Comparison of ENCODE assay signal across 8 cellular contexts in the genomic region with DNA sequence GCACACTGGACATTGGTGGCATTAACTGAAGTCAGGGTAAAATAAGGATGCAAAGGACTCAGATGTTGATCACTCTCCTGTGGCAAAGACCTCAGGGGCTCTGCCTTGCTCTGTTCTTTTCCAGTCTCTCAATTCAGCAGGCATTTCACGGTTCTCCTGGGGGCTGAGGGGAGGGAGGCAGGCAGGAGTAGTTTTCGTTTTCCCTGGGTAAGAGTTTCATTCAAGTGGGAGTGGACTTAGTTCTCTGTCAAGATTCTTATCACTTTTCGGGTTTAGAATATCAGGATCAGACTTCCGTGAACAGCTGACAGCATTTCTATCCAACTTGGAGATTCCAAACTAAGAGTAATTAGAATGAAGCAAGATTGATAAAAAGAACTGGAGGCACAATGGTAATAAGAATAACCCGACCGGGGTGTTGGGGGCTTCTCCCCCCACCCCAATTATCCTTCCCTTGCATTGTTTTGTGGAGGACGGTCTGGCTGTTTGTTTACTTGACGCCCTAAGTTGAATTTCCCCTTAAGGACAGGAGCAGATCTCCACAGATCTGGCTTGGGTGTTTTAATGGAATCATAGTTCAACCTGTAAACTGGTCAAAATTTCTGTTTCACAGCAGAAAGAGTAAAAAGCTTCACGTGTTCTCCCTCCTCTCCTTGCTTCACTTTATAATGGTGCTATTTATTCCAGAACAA. TPM values are rescaled to one million over a fixed set of nuclear protein-coding genes. Genes with fewer than 3 reads are reported as not detected.
A peak's percentile ranks its signal among the peaks of the same experiment; 100 is the strongest.
DNase-seq lines count a peak whose midpoint lies in the region; ATAC-seq and TF ChIP-seq lines count a peak whose summit lies in the region.

No MANE protein-coding gene starts in this region.

- peak overlapping the region; percentile 95 for H3K4me2 ChIP-seq in KMS-11

- TF ChIP-seq CTCF in CD8-positive, alpha-beta T cell (IDR thresholded peaks at IDR 0.05) = no peak
- TF ChIP-seq CTCF in KMS-11 (conservative IDR thresholded peaks at IDR 0.05; ENCODE audit: low read depth, low read length) (no peak), osteocyte (IDR thresholded peaks at IDR 0.05) (no peak), omental fat pad (IDR thresholded peaks at IDR 0.05) (no peak)

- H4K20me1 ChIP-seq in KMS-11 (ENCODE audit: insufficient read depth) = no peaks in the 10 kb centered on the region

- peaks cover 64% of the 10 kb centered on the region for H3K27me3 Mint-ChIP-seq in CD8-positive, alpha-beta T cell (ENCODE audit: low read depth)
- H3K27me3 Mint-ChIP-seq in dendritic cell treated with granulocyte-macrophage colony-stimulating factor and Interleukin-4, amounts not matched to agents 40 ng/mL and 50 ng/mL, for 4 days = peaks cover 77% of the 10 kb centered on the region
- H3K27me3 Mint-ChIP-seq in osteocyte (ENCODE audit: unreplicated experiment) = peaks cover 66% of the 10 kb centered on the region

- peaks cover 54% of the 10 kb centered on the region for H3K27me3 ChIP-seq in CD8-positive, alpha-beta T cell (ENCODE audit: insufficient read depth, low read length)
- peaks cover 31% of the 10 kb centered on the region for H3K27me3 ChIP-seq in KMS-11 (ENCODE audit: insufficient read depth, low read depth)

- no peak overlapping the region for H3K27ac ChIP-seq in CD8-positive, alpha-beta T cell (ENCODE audit: low read depth, low read length)
- no peak overlapping the region for H3K27ac ChIP-seq in KMS-11

- no peak overlapping the region for H3K9ac ChIP-seq in KMS-11

- DNase-seq in CD8-positive, alpha-beta T cell = no peak
- DNase-seq in osteocyte (ENCODE audit: extremely low spot score, unreplicated experiment) (no peak), omental fat pad (ENCODE audit: low spot score) (no peak), cerebellar nuclear complex (lab: John Stamatoyannopoulos, UW) (no peak), SHP77 treated with DMSO at 0.1 percent for 48 hours (lab: John Stamatoyannopoulos, UW) (no peak)

- CTCF ChIA-PET in CD8-positive, alpha-beta T cell (lab: Charles Lee) = no interaction called here

- POLR2A ChIA-PET in CD8-positive, alpha-beta T cell (lab: Charles Lee) = no interaction called here

- H3K4me3 ChIP-seq in CD8-positive, alpha-beta T cell (ENCODE audit: low read depth, low read length) = peak overlapping the region; percentile 75
- H3K4me3 ChIP-seq in KMS-11 (IDR thresholded peaks at IDR 0.05; ENCODE audit: insufficient read depth, low read depth, low read length) = no peak overlapping the region

- intact Hi-C loops in CD8-positive, alpha-beta T cell (cut with DNase I, micrococcal nuclease) = loop anchor here (2.0 to 10.0 kb wide), 3 partner anchors 39 to 571 kb away; a partner anchor contains a TSS
- intact Hi-C loops in dendritic cell treated with granulocyte-macrophage colony-stimulating factor and Interleukin-4, amounts not matched to agents 40 ng/mL and 50 ng/mL, for 4 days (cut with micrococcal nuclease) = no loop called here

- peak overlapping the region; percentile 78 for H2AFZ ChIP-seq in KMS-11 (ENCODE audit: low read depth)

- no peak overlapping the region for H3K27ac Mint-ChIP-seq in CD8-positive, alpha-beta T cell
- peak overlapping the region; percentile 96 for H3K27ac Mint-ChIP-seq in dendritic cell treated with granulocyte-macrophage colony-stimulating factor and Interleukin-4, amounts not matched to agents 40 ng/mL and 50 ng/mL, for 4 days
- peak overlapping the region; percentile 43 for H3K27ac Mint-ChIP-seq in osteocyte (ENCODE audit: unreplicated experiment)

- no peaks in the 10 kb centered on the region for H3K36me3 ChIP-seq in CD8-positive, alpha-beta T cell (ENCODE audit: insufficient read depth, low read length)
- H3K36me3 ChIP-seq in KMS-11 (ENCODE audit: insufficient read depth) = no peaks in the 10 kb centered on the region

- peak overlapping the region; percentile 94 for H3K4me3 Mint-ChIP-seq in CD8-positive, alpha-beta T cell
- H3K4me3 Mint-ChIP-seq in dendritic cell treated with granulocyte-macrophage colony-stimulating factor and Interleukin-4, amounts not matched to agents 40 ng/mL and 50 ng/mL, for 4 days = peak overlapping the region; percentile 91
- H3K4me3 Mint-ChIP-seq in osteocyte (ENCODE audit: unreplicated experiment) = peak overlapping the region; percentile 84

- H3K4me1 ChIP-seq in CD8-positive, alpha-beta T cell (ENCODE audit: insufficient read depth, low read length) = peaks cover 25% of the 10 kb centered on the region
- peaks cover 28% of the 10 kb centered on the region for H3K4me1 ChIP-seq in KMS-11 (ENCODE audit: low read depth, poor library complexity, severe bottlenecking)

- no peaks in the 10 kb centered on the region for H3K9me3 ChIP-seq in CD8-positive, alpha-beta T cell (ENCODE audit: low read length)

- peaks cover 1% of the 10 kb centered on the region; the same call in 1 of the 2 replicates for H3K79me2 ChIP-seq in KMS-11 (ENCODE audit: insufficient read depth, low read depth)

- ATAC-seq in CD8-positive, alpha-beta T cell = no peak
- ATAC-seq in omental fat pad (ENCODE audit: low FRiP score) (no peak), GM18907 (IDR thresholded peaks at IDR 0.05; ENCODE audit: unreplicated experiment) (no peak)

- peaks cover 22% of the 10 kb centered on the region for H3K4me1 Mint-ChIP-seq in CD8-positive, alpha-beta T cell (ENCODE audit: low read depth)
- H3K4me1 Mint-ChIP-seq in dendritic cell treated with granulocyte-macrophage colony-stimulating factor and Interleukin-4, amounts not matched to agents 40 ng/mL and 50 ng/mL, for 4 days (ENCODE audit: low read depth) = peaks cover 45% of the 10 kb centered on the region
- H3K4me1 Mint-ChIP-seq in osteocyte (ENCODE audit: unreplicated experiment) = peaks cover 32% of the 10 kb centered on the region

- peaks cover 5% of the 10 kb centered on the region for H3K36me3 Mint-ChIP-seq in CD8-positive, alpha-beta T cell
- peaks cover 8% of the 10 kb centered on the region for H3K36me3 Mint-ChIP-seq in dendritic cell treated with granulocyte-macrophage colony-stimulating factor and Interleukin-4, amounts not matched to agents 40 ng/mL and 50 ng/mL, for 4 days (ENCODE audit: low read depth)
- H3K36me3 Mint-ChIP-seq in osteocyte (ENCODE audit: unreplicated experiment) = no peaks in the 10 kb centered on the region

- no peaks in the 10 kb centered on the region for H3K9me3 Mint-ChIP-seq in CD8-positive, alpha-beta T cell
- no peaks in the 10 kb centered on the region for H3K9me3 Mint-ChIP-seq in dendritic cell treated with granulocyte-macrophage colony-stimulating factor and Interleukin-4, amounts not matched to agents 40 ng/mL and 50 ng/mL, for 4 days
- no peaks in the 10 kb centered on the region for H3K9me3 Mint-ChIP-seq in osteocyte (ENCODE audit: unreplicated experiment)

RNA-seq across cellular contexts. Expression of a gene that starts 2.4 kb away (rescaled TPM):
- total RNA-seq in CD8-positive, alpha-beta T cell = 10 to 100 TPM in 1 of 2 experiments, 1 to 10 TPM in 1; 8.9 to 10.4 TPM
- 18.7 and 45.3 TPM in 2 replicates for total RNA-seq in osteocyte
- 100 to 1,000 TPM in 1 of 4 donors, 10 to 100 TPM in 3; 41.5 to 229 (median 77.5) TPM for total RNA-seq in omental fat pad
